ENCODE assay signal across 21 cellular contexts in the genomic region with DNA sequence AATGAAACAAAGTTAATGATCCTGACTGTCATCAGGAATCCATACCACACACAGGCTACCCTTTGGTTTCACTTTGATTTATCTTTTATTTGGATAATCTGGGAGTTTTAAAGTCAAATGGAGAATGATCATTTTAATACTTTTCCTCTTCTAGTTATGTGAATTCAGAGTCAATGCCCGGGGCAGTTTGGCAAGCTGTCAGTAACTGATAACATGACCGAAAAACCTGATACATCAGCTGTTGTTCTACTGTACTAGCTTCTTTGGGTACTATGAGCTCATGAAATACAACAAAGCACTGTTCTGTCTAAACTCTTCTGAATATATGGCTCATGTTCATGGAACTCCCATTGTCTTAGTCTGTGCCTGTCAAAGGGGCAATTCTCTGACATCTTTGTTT. TPM values are rescaled to one million over a fixed set of nuclear protein-coding genes. Genes with fewer than 3 reads are reported as not detected.
DNase-seq lines count a peak whose midpoint lies in the region; TF ChIP-seq lines count a peak whose summit lies in the region.
"Had no signal": no experiment of that assay in that cellular context is flagged by ENCODE, and none has a peak within 500 bp of the region (broad histone marks: within the 10 kb centered on the region; RNA-seq: fewer than 3 reads in every experiment).

No MANE protein-coding gene starts in this region.

- TF ChIP-seq CTCF in hepatocyte (IDR thresholded peaks at IDR 0.05; ENCODE audit: poor library complexity) (no peak), ascending aorta (IDR thresholded peaks at IDR 0.05) (no peak), esophagus muscularis mucosa (IDR thresholded peaks at IDR 0.05) (no peak)

- H3K4me3 ChIP-seq in hepatocyte (no peak overlapping the region), ascending aorta (no peak overlapping the region), esophagus muscularis mucosa (no peak overlapping the region)
- H3K4me3 ChIP-seq: BLaER1 treated with 17β-estradiol and CSF1 and Interleukin-3, amounts not matched to agents 10 nM and 100 nM; tibial nerve had no signal

- H3K27me3 ChIP-seq in hepatocyte, result no peaks in the 10 kb centered on the region
- no peaks in the 10 kb centered on the region for H3K27me3 ChIP-seq in ascending aorta
- H3K27me3 ChIP-seq in esophagus muscularis mucosa, result no peaks in the 10 kb centered on the region
- H3K27me3 ChIP-seq: BLaER1 treated with 17β-estradiol and CSF1 and Interleukin-3, amounts not matched to agents 10 nM and 100 nM; tibial nerve had no signal

- H4K20me1 ChIP-seq in hepatocyte (ENCODE audit: insufficient read depth, poor library complexity, severe bottlenecking), result no peaks in the 10 kb centered on the region
- H4K20me1 ChIP-seq: BLaER1 treated with 17β-estradiol and CSF1 and Interleukin-3, amounts not matched to agents 10 nM and 100 nM had no signal

- DNase-seq in NCI-H146 (lab: John Stamatoyannopoulos, UW), result peak; percentile 16
- no peak for DNase-seq in NCI-H146 treated with DMSO at 0.1 percent for 48 hours (lab: John Stamatoyannopoulos, UW; ENCODE audit: unreplicated experiment)
- DNase-seq in hepatocyte (ENCODE audit: low spot score), result no peak
- DNase-seq in superior temporal gyrus (ENCODE audit: extremely low spot score), result peak; percentile 90
- DNase-seq in SK-N-DZ (ENCODE audit: low spot score), result no peak
- no peak for DNase-seq in ascending aorta (ENCODE audit: low spot score in 2 of 2)
- DNase-seq in esophagus muscularis mucosa (ENCODE audit: extremely low spot score), result no peak
- DNase-seq: 8988T; activated CD4-positive, CD25-positive, alpha-beta regulatory T cell; activated CD8-positive, alpha-beta T cell treated with anti-CD3 and anti-CD28 coated beads, Interleukin-2, amount 10 ng/mL, durations not matched to agents 7 days and 5 days; activated T-cell treated with anti-CD3 and anti-CD28 coated beads, Interleukin-2, amount 50 U/mL, for 48 hours; effector CD4-positive, alpha-beta T cell; kidney; NCI-H1930; NCI-H510A; SHP77; stimulated activated CD4-positive, alpha-beta T cell treated with anti-CD3 and anti-CD28 coated beads, Interleukin-12 subunit alpha, Interleukin-12 subunit beta, amount 100 ng/mL, for 4 hours; T-helper 2 cell had no signal

- no peaks in the 10 kb centered on the region for H3K79me2 ChIP-seq in hepatocyte

- TF ChIP-seq POLR2A in esophagus muscularis mucosa (IDR thresholded peaks at IDR 0.05; ENCODE audit: low read depth), result no peak

- 51% methylated on average over 2 of the region's 2 CpGs for WGBS in hepatocyte (ENCODE audit: low lambda C conversion rate, missing lambda C conversion rate)
- WGBS in esophagus muscularis mucosa, result 69% methylated on average over 2 of the region's 2 CpGs

- no peaks in the 10 kb centered on the region for H3K9me2 ChIP-seq in hepatocyte (replicated peaks; ENCODE audit: insufficient read depth)

- TF ChIP-seq EP300 in esophagus muscularis mucosa (IDR thresholded peaks at IDR 0.05), result no peak

- peaks cover 14% of the 10 kb centered on the region for H3K4me1 ChIP-seq in hepatocyte (ENCODE audit: insufficient read depth)
- no peaks in the 10 kb centered on the region for H3K4me1 ChIP-seq in ascending aorta
- peaks cover 0 to 18% (median 16%) of the 10 kb centered on the region in 4 donors for H3K4me1 ChIP-seq in esophagus muscularis mucosa

- intact Hi-C loops in ascending aorta (cut with DNase I) (no loop called here), esophagus muscularis mucosa (cut with DNase I) (no loop called here)

- H3K36me3 ChIP-seq in hepatocyte (replicated peaks; ENCODE audit: insufficient read depth, low read depth) (no peaks in the 10 kb centered on the region), ascending aorta (no peaks in the 10 kb centered on the region), esophagus muscularis mucosa (no peaks in the 10 kb centered on the region)
- H3K36me3 ChIP-seq: BLaER1 treated with 17β-estradiol and CSF1 and Interleukin-3, amounts not matched to agents 10 nM and 100 nM; tibial nerve had no signal

- H3K9me3 ChIP-seq in hepatocyte (ENCODE audit: low read depth) (no peaks in the 10 kb centered on the region), ascending aorta (no peaks in the 10 kb centered on the region), esophagus muscularis mucosa (no peaks in the 10 kb centered on the region)
- H3K9me3 ChIP-seq: BLaER1 treated with 17β-estradiol and CSF1 and Interleukin-3, amounts not matched to agents 10 nM and 100 nM; tibial nerve had no signal

- peak overlapping the region; percentile 9 for H2AFZ ChIP-seq in hepatocyte

- peak overlapping the region; percentile 86 for H3K27ac ChIP-seq in angular gyrus (ENCODE audit: low read depth, low read length)
- peak overlapping the region; percentile 22 for H3K27ac ChIP-seq in hepatocyte
- no peak overlapping the region for H3K27ac ChIP-seq in ascending aorta
- no peak overlapping the region for H3K27ac ChIP-seq in esophagus muscularis mucosa (replicated peaks in 1 of 4)
- H3K27ac ChIP-seq: BLaER1 treated with 17β-estradiol and CSF1 and Interleukin-3, amounts not matched to agents 10 nM and 100 nM had no signal

- H3K4me2 ChIP-seq in hepatocyte, result peak overlapping the region; percentile 16
- H3K4me2 ChIP-seq: BLaER1 treated with 17β-estradiol and CSF1 and Interleukin-3, amounts not matched to agents 10 nM and 100 nM had no signal

RNA-seq across cellular contexts. Expression of a gene that starts 30.2 kb away (rescaled TPM):
- total RNA-seq in hepatocyte, result 1.6 and 3.5 TPM in 2 replicates
- polyA plus RNA-seq in hepatocyte, result 0.46 and 1.4 TPM in 2 replicates
- 0.13 and 0.17 TPM in 2 replicates for polyA plus RNA-seq in SK-N-DZ (2014; cell fraction: cytosol; rRNA removed)
- 0.21 and 0.83 TPM in 2 replicates for polyA plus RNA-seq in SK-N-DZ (2014; cell fraction: nucleus; rRNA removed)
- 0.21 TPM for total RNA-seq in ascending aorta
- under 1 TPM in 1 of 4 donors, not detected in 3; under 0.01 TPM for total RNA-seq in esophagus muscularis mucosa

Comparison
In these comparisons a context has a peak if more than half of its experiments do, and no peak if none do; other contexts are left out.
1. DNase-seq: peak in NCI-H146 (single experiment) and superior temporal gyrus (single experiment); none in NCI-H146 treated with DMSO at 0.1 percent for 48 hours (single experiment), hepatocyte (single experiment), SK-N-DZ (single experiment), ascending aorta (0 of 2) and esophagus muscularis mucosa (single experiment).
2. H3K27ac ChIP-seq: peak in angular gyrus (single experiment) and hepatocyte (single experiment); none in ascending aorta (0 of 2) and esophagus muscularis mucosa (0 of 4).